1 cellular context compared by ENCODE assay signal in the genomic region with DNA sequence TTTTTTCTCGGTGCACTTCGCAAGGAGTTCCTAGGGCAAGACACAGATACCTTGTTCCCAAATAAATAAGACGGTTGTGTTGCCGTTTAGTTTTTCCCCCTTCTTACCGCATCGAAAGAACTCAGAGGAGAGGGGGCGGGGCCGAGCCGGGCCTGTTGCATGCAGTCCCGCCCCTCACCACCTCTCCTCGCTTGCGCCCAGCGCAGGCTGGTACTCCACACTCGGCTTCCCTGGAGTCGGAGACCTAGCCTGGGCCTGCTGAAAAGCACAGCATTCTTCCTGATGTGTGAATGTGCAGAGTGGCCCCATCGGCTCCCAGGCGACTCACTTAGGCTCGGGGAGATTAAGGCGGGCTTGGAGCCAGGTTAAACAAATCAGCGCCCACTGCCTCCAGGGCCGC.
TF ChIP-seq lines count a peak whose summit lies in the region.

No MANE protein-coding gene starts in this region.

TF ChIP-seq in WTC11, 78 proteins besides CTCF, POLR2A, EP300 and RAD21 (continued from another document):
- TF ChIP-seq, protein P1, sequence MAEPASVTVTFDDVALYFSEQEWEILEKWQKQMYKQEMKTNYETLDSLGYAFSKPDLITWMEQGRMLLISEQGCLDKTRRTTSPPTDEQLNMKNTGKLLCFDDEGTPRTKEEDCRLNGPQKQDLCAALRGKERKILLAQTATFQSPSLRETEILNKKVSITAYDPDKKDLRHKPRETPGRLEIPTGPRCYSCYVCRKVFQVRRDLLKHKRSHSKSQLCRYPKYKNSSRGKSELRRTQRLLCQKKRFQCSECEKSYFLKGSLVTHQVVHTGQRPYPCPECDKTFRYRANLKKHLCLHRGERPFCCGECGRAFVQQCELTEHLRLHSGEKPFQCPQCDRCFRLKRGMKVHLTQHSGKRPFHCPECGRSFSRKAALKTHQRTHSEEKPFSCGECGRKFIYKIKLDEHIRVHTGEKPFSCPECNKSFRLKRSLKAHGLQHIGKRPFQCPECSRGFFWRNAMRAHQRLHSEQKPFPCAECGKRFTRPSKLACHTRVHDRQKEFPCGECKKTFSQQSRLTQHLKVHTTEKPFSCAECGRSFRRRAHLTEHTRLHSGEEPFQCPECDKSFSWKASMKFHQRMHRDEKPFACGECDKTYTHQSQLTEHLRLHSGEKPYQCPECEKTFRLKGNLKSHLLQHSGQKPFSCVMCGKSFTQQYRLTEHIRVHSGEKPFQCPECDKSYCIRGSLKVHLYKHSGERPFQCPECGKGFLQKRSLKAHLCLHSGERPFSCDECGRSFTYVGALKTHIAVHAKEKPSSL (CRISPR knock-in tag; conservative IDR thresholded peaks at IDR 0.05) = no peak
